In the genomic region with DNA sequence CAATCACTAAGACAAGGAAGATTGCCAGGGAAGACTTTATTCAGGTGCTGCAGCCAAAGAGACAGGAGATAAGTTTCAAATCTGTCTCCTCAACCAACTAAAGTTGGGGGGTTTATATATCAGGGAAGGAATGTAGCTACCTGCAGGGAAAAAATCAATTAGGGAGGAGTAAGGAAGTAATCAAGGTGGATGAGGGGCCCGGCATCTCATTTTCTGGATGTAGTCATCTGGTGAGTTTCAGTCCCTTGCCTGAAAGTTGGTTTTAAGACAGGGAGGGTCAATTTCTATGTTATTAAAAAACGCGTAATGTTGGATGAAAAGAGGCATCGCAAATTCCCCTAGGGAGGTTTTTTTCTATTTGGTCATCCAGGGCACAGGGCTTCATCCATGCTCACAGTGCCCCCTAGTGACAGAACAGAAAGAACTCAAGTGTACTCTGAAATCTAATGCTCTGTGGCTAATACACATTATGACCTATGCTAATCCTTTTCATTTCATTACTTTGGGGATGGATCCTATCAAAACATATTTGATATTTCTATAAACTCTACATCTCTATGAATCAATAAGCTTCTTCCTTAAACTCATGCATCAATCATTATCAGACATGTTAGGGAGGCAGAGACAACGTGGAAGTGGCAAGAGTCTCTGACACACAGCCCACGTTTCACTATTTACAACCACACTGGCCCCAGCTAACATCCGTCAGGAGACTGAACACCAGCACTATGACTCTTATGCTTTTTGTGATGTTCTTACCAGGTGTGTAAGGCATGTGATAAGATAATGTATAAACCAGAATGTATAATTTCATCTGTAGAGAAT, we compare ENCODE assay signal across 8 cellular contexts.
DNase-seq lines count a peak whose midpoint lies in the region; ATAC-seq, FAIRE-seq and TF ChIP-seq lines count a peak whose summit lies in the region.

No MANE protein-coding gene starts in this region.

- peak; percentile 63 for ATAC-seq in GM18499 (IDR thresholded peaks at IDR 0.05; ENCODE audit: insufficient read depth, unreplicated experiment)
- ATAC-seq in HG02759 (IDR thresholded peaks at IDR 0.05; ENCODE audit: unreplicated experiment) = peak; percentile 86
- ATAC-seq in SK-N-SH treated with all-trans-retinoic acid at 6 μM for 48 hours = peak; percentile 79

- no peak overlapping the region for H3K4me3 ChIP-seq in small intestine (ENCODE audit: low read depth in 1 of 2, low read length in 2 of 2)

- no peaks in the 10 kb centered on the region for H3K9me3 Mint-ChIP-seq in CD14-positive monocyte

- intact Hi-C loops in CD14-positive monocyte (cut with micrococcal nuclease) = loop anchor here in 1 of 2 donors (10.0 kb wide), 1 partner anchor 859 kb away; no protein-coding TSS in a partner anchor

- no peaks in the 10 kb centered on the region for H3K36me3 ChIP-seq in small intestine (ENCODE audit: control insufficient read depth in 2 of 2, insufficient read depth in 2 of 2, low read length in 2 of 2)

- no peak overlapping the region for H3K4me3 Mint-ChIP-seq in CD14-positive monocyte

- H3K27ac ChIP-seq in small intestine (ENCODE audit: low read depth in 1 of 2, low read length in 1 of 2) = no peak overlapping the region

- peaks cover 0 to 2% (median 0%) of the 10 kb centered on the region in 3 donors for H3K27me3 Mint-ChIP-seq in CD14-positive monocyte (ENCODE audit: low read depth in 3 of 3)

- WGBS in small intestine, 3 donors = 18 to 29% (median 20%) methylated on average over 7 of the region's 7 CpGs

- FAIRE-seq in small intestine (lab: Jason Lieb, UNC) = no peak

- H3K36me3 Mint-ChIP-seq in CD14-positive monocyte = no peaks in the 10 kb centered on the region

- H3K9me3 ChIP-seq in small intestine (ENCODE audit: control insufficient read depth, low read depth) = no peaks in the 10 kb centered on the region

- H3K4me1 ChIP-seq in small intestine (ENCODE audit: control insufficient read depth in 2 of 2, insufficient read depth in 1 of 2, low read depth in 1 of 2, low read length in 1 of 2) = no peaks in the 10 kb centered on the region

- no peaks in the 10 kb centered on the region for H3K27me3 ChIP-seq in small intestine (ENCODE audit: control insufficient read depth in 2 of 2, insufficient read depth in 2 of 2, low read length in 2 of 2)

- H3K4me1 Mint-ChIP-seq in CD14-positive monocyte = no peaks in the 10 kb centered on the region

- DNase-seq in CD14-positive monocyte (ENCODE audit: low spot score) (no peak), MV-4-11 (lab: John Stamatoyannopoulos, UW) (peak; percentile 41), foreskin melanocyte (peak; percentile 55), small intestine (peak; percentile 30), GOT3 (lab: John Stamatoyannopoulos, UW) (no peak)

- TF ChIP-seq CTCF in CD14-positive monocyte (IDR thresholded peaks at IDR 0.05) = peak; percentile 68

- no peak overlapping the region for H3K27ac Mint-ChIP-seq in CD14-positive monocyte

TF ChIP-seq in SK-N-SH treated with all-trans-retinoic acid at 6 μM for 48 hours, 23 proteins besides CTCF, POLR2A, EP300 and RAD21:
- peak; percentile 97 for TF ChIP-seq ZNF70 (CRISPR knock-in tag; IDR thresholded peaks at IDR 0.05)
- no peak for TF ChIP-seq GLIS3 (CRISPR knock-in tag; IDR thresholded peaks at IDR 0.05)
- TF ChIP-seq, protein P1, sequence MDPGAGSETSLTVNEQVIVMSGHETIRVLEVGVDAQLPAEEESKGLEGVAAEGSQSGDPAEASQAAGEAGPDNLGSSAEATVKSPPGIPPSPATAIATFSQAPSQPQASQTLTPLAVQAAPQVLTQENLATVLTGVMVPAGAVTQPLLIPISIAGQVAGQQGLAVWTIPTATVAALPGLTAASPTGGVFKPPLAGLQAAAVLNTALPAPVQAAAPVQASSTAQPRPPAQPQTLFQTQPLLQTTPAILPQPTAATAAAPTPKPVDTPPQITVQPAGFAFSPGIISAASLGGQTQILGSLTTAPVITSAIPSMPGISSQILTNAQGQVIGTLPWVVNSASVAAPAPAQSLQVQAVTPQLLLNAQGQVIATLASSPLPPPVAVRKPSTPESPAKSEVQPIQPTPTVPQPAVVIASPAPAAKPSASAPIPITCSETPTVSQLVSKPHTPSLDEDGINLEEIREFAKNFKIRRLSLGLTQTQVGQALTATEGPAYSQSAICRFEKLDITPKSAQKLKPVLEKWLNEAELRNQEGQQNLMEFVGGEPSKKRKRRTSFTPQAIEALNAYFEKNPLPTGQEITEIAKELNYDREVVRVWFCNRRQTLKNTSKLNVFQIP (CRISPR knock-in tag; IDR thresholded peaks at IDR 0.05; ENCODE audit: borderline replicate concordance, low read depth) = no peak
- TF ChIP-seq, protein P2, sequence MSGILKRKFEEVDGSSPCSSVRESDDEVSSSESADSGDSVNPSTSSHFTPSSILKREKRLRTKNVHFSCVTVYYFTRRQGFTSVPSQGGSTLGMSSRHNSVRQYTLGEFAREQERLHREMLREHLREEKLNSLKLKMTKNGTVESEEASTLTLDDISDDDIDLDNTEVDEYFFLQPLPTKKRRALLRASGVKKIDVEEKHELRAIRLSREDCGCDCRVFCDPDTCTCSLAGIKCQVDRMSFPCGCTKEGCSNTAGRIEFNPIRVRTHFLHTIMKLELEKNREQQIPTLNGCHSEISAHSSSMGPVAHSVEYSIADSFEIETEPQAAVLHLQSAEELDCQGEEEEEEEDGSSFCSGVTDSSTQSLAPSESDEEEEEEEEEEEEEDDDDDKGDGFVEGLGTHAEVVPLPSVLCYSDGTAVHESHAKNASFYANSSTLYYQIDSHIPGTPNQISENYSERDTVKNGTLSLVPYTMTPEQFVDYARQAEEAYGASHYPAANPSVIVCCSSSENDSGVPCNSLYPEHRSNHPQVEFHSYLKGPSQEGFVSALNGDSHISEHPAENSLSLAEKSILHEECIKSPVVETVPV (CRISPR knock-in tag; IDR thresholded peaks at IDR 0.05) = no peak

Comparison
In these comparisons a context has a peak if more than half of its experiments do, and no peak if none do; other contexts are left out.
1. DNase-seq: peak in MV-4-11 (single experiment), foreskin melanocyte (single experiment) and small intestine (single experiment); none in CD14-positive monocyte (single experiment) and GOT3 (single experiment).
2. Peak in every context shown above with its lines, with median percentiles within 50 percentile points of each other: ATAC-seq.